Comparison of ENCODE assay signal across 18 cellular contexts in genomic region chr16:17013067-17013466, GRCh38.
DNase-seq lines count a peak whose midpoint lies in the region; ATAC-seq and TF ChIP-seq lines count a peak whose summit lies in the region.
"Had no signal": no experiment of that assay in that cellular context is flagged by ENCODE, and none has a peak within 500 bp of the region (broad histone marks: within the 10 kb centered on the region; RNA-seq: fewer than 3 reads in every experiment).

No MANE protein-coding gene starts in this region.

- POLR2A ChIA-PET in activated CD4-positive, alpha-beta memory T cell treated with anti-CD3 and anti-CD28 coated beads for 36 hours (lab: Charles Lee), result interaction anchor here (0.6 kb wide), 1 partner anchor 10 kb away, joined by 3 read pairs; no protein-coding TSS in a partner anchor
- POLR2A ChIA-PET in activated CD4-positive, alpha-beta memory T cell treated with anti-CD3 and anti-CD28 coated beads, Interleukin-2, amount 10 ng/mL, durations not matched to agents 7 days and 5 days (lab: Charles Lee), result interaction anchor here (0.6 to 1.4 kb wide), 2 partner anchors 58 to 357 kb away, joined by 3 to 4 read pairs; no protein-coding TSS in a partner anchor
- POLR2A ChIA-PET in activated naive CD8-positive, alpha-beta T cell treated with anti-CD3 and anti-CD28 coated beads, Interleukin-2, amount 10 ng/mL, durations not matched to agents 7 days and 5 days (lab: Charles Lee), result no interaction called here

- no peak overlapping the region; the same call in 1 of the 2 replicates for H2AFZ ChIP-seq in Loucy (ENCODE audit: low read length)

- peak overlapping the region; percentile 69 for H3K4me3 Mint-ChIP-seq in activated CD4-positive, alpha-beta memory T cell treated with anti-CD3 and anti-CD28 coated beads for 36 hours
- no peak overlapping the region for H3K4me3 Mint-ChIP-seq in activated CD4-positive, alpha-beta memory T cell treated with anti-CD3 and anti-CD28 coated beads, Interleukin-2, amount 10 ng/mL, durations not matched to agents 7 days and 5 days
- H3K4me3 Mint-ChIP-seq in activated naive CD8-positive, alpha-beta T cell treated with anti-CD3 and anti-CD28 coated beads, Interleukin-2, amount 10 ng/mL, durations not matched to agents 7 days and 5 days, result peak overlapping the region; percentile 76
- H3K4me3 Mint-ChIP-seq in natural killer cell treated with Interleukin-12 subunit alpha and Interleukin-12 subunit beta and Interleukin-15 and Interleukin-18, amount 100 ng/mL, for 72 hours, result peak overlapping the region; percentile 84
- H3K4me3 Mint-ChIP-seq: mesothelial cell of epicardium had no signal

- no peaks in the 10 kb centered on the region for H4K20me1 ChIP-seq in Loucy (ENCODE audit: insufficient read depth, low read length, poor library complexity, severe bottlenecking)

- peaks cover 12% of the 10 kb centered on the region for H3K4me1 Mint-ChIP-seq in activated CD4-positive, alpha-beta memory T cell treated with anti-CD3 and anti-CD28 coated beads for 36 hours (ENCODE audit: low read depth)
- peaks cover 19% of the 10 kb centered on the region for H3K4me1 Mint-ChIP-seq in activated CD4-positive, alpha-beta memory T cell treated with anti-CD3 and anti-CD28 coated beads, Interleukin-2, amount 10 ng/mL, durations not matched to agents 7 days and 5 days
- H3K4me1 Mint-ChIP-seq in activated naive CD8-positive, alpha-beta T cell treated with anti-CD3 and anti-CD28 coated beads, Interleukin-2, amount 10 ng/mL, durations not matched to agents 7 days and 5 days, result peaks cover 11% of the 10 kb centered on the region
- peaks cover 14 to 17% of the 10 kb centered on the region in 2 donors for H3K4me1 Mint-ChIP-seq in natural killer cell treated with Interleukin-12 subunit alpha and Interleukin-12 subunit beta and Interleukin-15 and Interleukin-18, amount 100 ng/mL, for 72 hours (ENCODE audit: low read depth in 2 of 2)

- peak overlapping the region; percentile 66 for H3K4me3 ChIP-seq in Loucy (ENCODE audit: low read length, poor library complexity, severe bottlenecking)
- H3K4me3 ChIP-seq: breast epithelium, right atrium auricular region, tibial artery had no signal

- CTCF ChIA-PET in activated CD4-positive, alpha-beta memory T cell treated with anti-CD3 and anti-CD28 coated beads for 36 hours (lab: Charles Lee), result no interaction called here
- CTCF ChIA-PET in activated CD4-positive, alpha-beta memory T cell treated with anti-CD3 and anti-CD28 coated beads, Interleukin-2, amount 10 ng/mL, durations not matched to agents 7 days and 5 days (lab: Charles Lee), result no interaction called here

- no peaks in the 10 kb centered on the region for H3K9me2 ChIP-seq in Loucy (replicated peaks; ENCODE audit: low read depth, low read length)

- no peaks in the 10 kb centered on the region; the same call in 1 of the 2 replicates for H3K9me3 ChIP-seq in Loucy (ENCODE audit: insufficient read depth, low read depth, low read length)

- H3K27ac Mint-ChIP-seq in activated CD4-positive, alpha-beta memory T cell treated with anti-CD3 and anti-CD28 coated beads for 36 hours, result no peak overlapping the region
- no peak overlapping the region for H3K27ac Mint-ChIP-seq in activated CD4-positive, alpha-beta memory T cell treated with anti-CD3 and anti-CD28 coated beads, Interleukin-2, amount 10 ng/mL, durations not matched to agents 7 days and 5 days
- no peak overlapping the region for H3K27ac Mint-ChIP-seq in activated naive CD8-positive, alpha-beta T cell treated with anti-CD3 and anti-CD28 coated beads, Interleukin-2, amount 10 ng/mL, durations not matched to agents 7 days and 5 days
- H3K27ac Mint-ChIP-seq in natural killer cell treated with Interleukin-12 subunit alpha and Interleukin-12 subunit beta and Interleukin-15 and Interleukin-18, amount 100 ng/mL, for 72 hours, result peak overlapping the region; percentile 83 to 91

- H3K36me3 ChIP-seq in Loucy (ENCODE audit: insufficient read depth, low read length), result no peaks in the 10 kb centered on the region
- H3K36me3 ChIP-seq: breast epithelium, right atrium auricular region, tibial artery had no signal

- peaks cover 2% of the 10 kb centered on the region for H3K36me3 Mint-ChIP-seq in activated CD4-positive, alpha-beta memory T cell treated with anti-CD3 and anti-CD28 coated beads for 36 hours
- peaks cover 4% of the 10 kb centered on the region for H3K36me3 Mint-ChIP-seq in activated CD4-positive, alpha-beta memory T cell treated with anti-CD3 and anti-CD28 coated beads, Interleukin-2, amount 10 ng/mL, durations not matched to agents 7 days and 5 days (ENCODE audit: low read depth)
- H3K36me3 Mint-ChIP-seq in activated naive CD8-positive, alpha-beta T cell treated with anti-CD3 and anti-CD28 coated beads, Interleukin-2, amount 10 ng/mL, durations not matched to agents 7 days and 5 days, result peaks cover 10% of the 10 kb centered on the region
- H3K36me3 Mint-ChIP-seq in natural killer cell treated with Interleukin-12 subunit alpha and Interleukin-12 subunit beta and Interleukin-15 and Interleukin-18, amount 100 ng/mL, for 72 hours, result peaks cover 13% of the 10 kb centered on the region
- H3K36me3 Mint-ChIP-seq: mesothelial cell of epicardium had no signal

- H3K27me3 ChIP-seq in Loucy (ENCODE audit: insufficient read depth, low read length, poor library complexity, severe bottlenecking), result no peaks in the 10 kb centered on the region
- H3K27me3 ChIP-seq: breast epithelium, foreskin keratinocyte, right atrium auricular region had no signal

- H3F3A ChIP-seq in Loucy (ENCODE audit: low read depth), result no peaks in the 10 kb centered on the region

- no peak for TF ChIP-seq CTCF in Loucy (conservative IDR thresholded peaks at IDR 0.05; ENCODE audit: low read length)

- H3K27me3 Mint-ChIP-seq in activated CD4-positive, alpha-beta memory T cell treated with anti-CD3 and anti-CD28 coated beads for 36 hours, result no peaks in the 10 kb centered on the region
- peaks cover 2% of the 10 kb centered on the region for H3K27me3 Mint-ChIP-seq in activated CD4-positive, alpha-beta memory T cell treated with anti-CD3 and anti-CD28 coated beads, Interleukin-2, amount 10 ng/mL, durations not matched to agents 7 days and 5 days
- peaks cover 17% of the 10 kb centered on the region for H3K27me3 Mint-ChIP-seq in activated naive CD8-positive, alpha-beta T cell treated with anti-CD3 and anti-CD28 coated beads, Interleukin-2, amount 10 ng/mL, durations not matched to agents 7 days and 5 days
- H3K27me3 Mint-ChIP-seq in natural killer cell treated with Interleukin-12 subunit alpha and Interleukin-12 subunit beta and Interleukin-15 and Interleukin-18, amount 100 ng/mL, for 72 hours, result peaks cover 0 to 8% of the 10 kb centered on the region in 2 donors

- no peak for ATAC-seq in activated naive CD8-positive, alpha-beta T cell treated with anti-CD3 and anti-CD28 coated beads, Interleukin-2, amount 10 ng/mL, durations not matched to agents 7 days and 5 days (ENCODE audit: low read depth)
- ATAC-seq in natural killer cell treated with Interleukin-12 subunit alpha and Interleukin-12 subunit beta and Interleukin-15 and Interleukin-18, amount 100 ng/mL, for 72 hours, result no peak
- no peak for ATAC-seq in GM19397 (IDR thresholded peaks at IDR 0.05; ENCODE audit: unreplicated experiment)
- ATAC-seq: foreskin keratinocyte had no signal

- DNase-seq in activated CD4-positive, alpha-beta memory T cell treated with anti-CD3 and anti-CD28 coated beads for 36 hours, result no peak
- no peak for DNase-seq in activated CD4-positive, alpha-beta memory T cell treated with anti-CD3 and anti-CD28 coated beads, Interleukin-2, amount 10 ng/mL, durations not matched to agents 7 days and 5 days
- no peak for DNase-seq in activated naive CD8-positive, alpha-beta T cell treated with anti-CD3 and anti-CD28 coated beads, Interleukin-2, amount 10 ng/mL, durations not matched to agents 7 days and 5 days
- DNase-seq in natural killer cell treated with Interleukin-12 subunit alpha and Interleukin-12 subunit beta and Interleukin-15 and Interleukin-18, amount 100 ng/mL, for 72 hours (ENCODE audit: low spot score), result no peak
- no peak for DNase-seq in glomerular visceral epithelial cell (ENCODE audit: extremely low spot score)
- DNase-seq in HuH-7 (ENCODE audit: low spot score), result no peak
- DNase-seq: dermis blood vessel endothelial cell, DMS79 treated with DMSO at 0.1 percent for 48 hours, foreskin keratinocyte, NCI-H1694, NCI-H2227 treated with DMSO at 0.1 percent for 48 hours, nucleus accumbens, tibial artery had no signal

- H3K9ac ChIP-seq in Loucy (ENCODE audit: low read depth, low read length, poor library complexity, severe bottlenecking), result no peak overlapping the region

- H3K4me2 ChIP-seq in Loucy (ENCODE audit: low read depth, low read length, poor library complexity, severe bottlenecking), result peak overlapping the region; percentile 75

- H3K79me2 ChIP-seq in Loucy (ENCODE audit: insufficient read depth, low read length), result no peaks in the 10 kb centered on the region

- intact Hi-C loops in activated CD4-positive, alpha-beta memory T cell treated with anti-CD3 and anti-CD28 coated beads for 36 hours (cut with micrococcal nuclease), result loop anchor here (1.0 to 5.0 kb wide), 2 partner anchors 14 to 59 kb away; no protein-coding TSS in a partner anchor

- H3K9me3 Mint-ChIP-seq in activated CD4-positive, alpha-beta memory T cell treated with anti-CD3 and anti-CD28 coated beads for 36 hours, result peaks cover 11% of the 10 kb centered on the region
- peaks cover 10% of the 10 kb centered on the region for H3K9me3 Mint-ChIP-seq in activated CD4-positive, alpha-beta memory T cell treated with anti-CD3 and anti-CD28 coated beads, Interleukin-2, amount 10 ng/mL, durations not matched to agents 7 days and 5 days
- H3K9me3 Mint-ChIP-seq in activated naive CD8-positive, alpha-beta T cell treated with anti-CD3 and anti-CD28 coated beads, Interleukin-2, amount 10 ng/mL, durations not matched to agents 7 days and 5 days, result peaks cover 6% of the 10 kb centered on the region
- H3K9me3 Mint-ChIP-seq in natural killer cell treated with Interleukin-12 subunit alpha and Interleukin-12 subunit beta and Interleukin-15 and Interleukin-18, amount 100 ng/mL, for 72 hours, result peaks cover 5% of the 10 kb centered on the region

- H3K4me1 ChIP-seq in Loucy (ENCODE audit: insufficient read depth, low read length, poor library complexity, severe bottlenecking), result peaks cover 17% of the 10 kb centered on the region
- H3K4me1 ChIP-seq: breast epithelium, foreskin keratinocyte, right atrium auricular region, tibial artery had no signal

Comparison
In these comparisons a context has a peak if more than half of its experiments do, and no peak if none do; other contexts are left out.
1. H3K27ac Mint-ChIP-seq: peak in natural killer cell treated with Interleukin-12 subunit alpha and Interleukin-12 subunit beta and Interleukin-15 and Interleukin-18, amount 100 ng/mL, for 72 hours (2 of 2); none in activated CD4-positive, alpha-beta memory T cell treated with anti-CD3 and anti-CD28 coated beads for 36 hours (single experiment), activated CD4-positive, alpha-beta memory T cell treated with anti-CD3 and anti-CD28 coated beads, Interleukin-2, amount 10 ng/mL, durations not matched to agents 7 days and 5 days (single experiment) and activated naive CD8-positive, alpha-beta T cell treated with anti-CD3 and anti-CD28 coated beads, Interleukin-2, amount 10 ng/mL, durations not matched to agents 7 days and 5 days (single experiment).